ENCODE assay signal across 7 cellular contexts in the genomic region with DNA sequence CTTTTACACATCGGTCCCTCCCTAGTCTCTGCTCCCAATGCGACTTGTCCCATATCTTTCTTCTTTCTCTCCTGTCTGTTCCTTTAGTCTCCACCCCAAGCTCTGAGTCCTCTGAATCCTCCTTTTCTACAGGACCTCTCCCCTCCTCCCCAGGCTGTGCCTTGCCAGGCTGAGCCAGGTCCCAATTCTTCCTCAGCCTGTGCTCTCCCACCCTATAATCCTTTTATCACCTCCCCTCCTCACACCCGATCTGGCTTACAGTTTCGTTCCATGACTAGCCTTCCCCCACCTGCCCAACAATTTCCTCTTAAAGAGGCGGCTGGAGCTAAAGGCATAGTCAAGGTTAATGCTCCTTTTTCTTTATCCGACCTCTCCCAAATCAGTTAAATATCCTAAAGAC.
DNase-seq lines count a peak whose midpoint lies in the region; ATAC-seq and TF ChIP-seq lines count a peak whose summit lies in the region.
"Not testable (repeated sequence)": the region's sequence is repeated elsewhere in the genome, so short reads cannot be mapped to it uniquely, and the experiment has no call there.

No MANE protein-coding gene starts in this region.

- not testable (repeated sequence) for H3K9me2 ChIP-seq in GM23338 (ENCODE audit: insufficient read depth)

- intact Hi-C loops in Caco-2 (cut with micrococcal nuclease; ENCODE audit: unreplicated experiment) = not testable (repeated sequence)

- H3K9me3 Mint-ChIP-seq in Caco-2 (ENCODE audit: unreplicated experiment); GM23338; chondrocyte (ENCODE audit: low read depth); neural progenitor cell: not testable (repeated sequence)

- H4K20me1 ChIP-seq in GM23338 (replicated peaks; ENCODE audit: insufficient read depth); neural progenitor cell (ENCODE audit: low read depth): not testable (repeated sequence)

- H3K27me3 ChIP-seq in Caco-2 (replicated peaks; ENCODE audit: control insufficient read depth, insufficient read depth, low read length); GM23338 (ENCODE audit: insufficient read depth); HUES6 (ENCODE audit: control insufficient read depth, insufficient read depth, low read length); WERI-Rb-1 (ENCODE audit: insufficient read depth, low read depth, severe bottlenecking); iPS-20b (ENCODE audit: insufficient read depth, low read length); neural progenitor cell: not testable (repeated sequence)

- peaks cover 72% of the 10 kb centered on the region for H3K36me3 Mint-ChIP-seq in Caco-2 (ENCODE audit: insufficient read depth, unreplicated experiment)
- H3K36me3 Mint-ChIP-seq in GM23338 (ENCODE audit: low read depth); chondrocyte (ENCODE audit: low read depth); neural progenitor cell: not testable (repeated sequence)

- TF ChIP-seq CTCF in Caco-2 (IDR thresholded peaks at IDR 0.05; ENCODE audit: insufficient read depth in 1 of 2, low read depth in 1 of 2, low read length in 1 of 2, severe bottlenecking in 1 of 2, unreplicated experiment in 1 of 2); GM23338 (conservative IDR thresholded peaks at IDR 0.05; ENCODE audit: low read depth in 2 of 2); WERI-Rb-1 (IDR thresholded peaks at IDR 0.05; ENCODE audit: low read depth, low read length); chondrocyte (IDR thresholded peaks at IDR 0.05); neural progenitor cell (IDR thresholded peaks at IDR 0.05): not testable (repeated sequence)

- CTCF ChIA-PET in Caco-2 (lab: Charles Lee) = not testable (repeated sequence)

- H3K27ac Mint-ChIP-seq in Caco-2 (ENCODE audit: unreplicated experiment) (peak overlapping the region; percentile 5), GM23338 (0 out of 2 replicates have a peak overlapping the region, but pooled peaks have one; percentile 6), chondrocyte (ENCODE audit: unreplicated experiment) (peak overlapping the region; percentile 42), neural progenitor cell (peak overlapping the region; percentile 30)

- not testable (repeated sequence) for H3K79me2 ChIP-seq in GM23338 (replicated peaks; ENCODE audit: insufficient read depth); neural progenitor cell (ENCODE audit: low read depth)

- not testable (repeated sequence) for H3F3A ChIP-seq in GM23338 (replicated peaks; ENCODE audit: low read depth); neural progenitor cell (ENCODE audit: low read depth)

- H3K4me3 ChIP-seq in Caco-2 (ENCODE audit: low read depth, low read length); GM23338; WERI-Rb-1 (ENCODE audit: low read depth, low read length); neural progenitor cell: not testable (repeated sequence)
- peak overlapping the region; percentile 8; the same call in 1 of the 2 replicates for H3K4me3 ChIP-seq in HUES6 (ENCODE audit: low read depth, low read length)
- peak overlapping the region; percentile 29; the same call in 1 of the 2 replicates for H3K4me3 ChIP-seq in iPS-20b (ENCODE audit: low read length)

- H3K4me1 Mint-ChIP-seq in Caco-2 (ENCODE audit: low read depth, unreplicated experiment) (peaks cover 18% of the 10 kb centered on the region), GM23338 (peaks cover 14% of the 10 kb centered on the region), chondrocyte (ENCODE audit: low read depth) (peaks cover 23% of the 10 kb centered on the region), neural progenitor cell (peaks cover 13% of the 10 kb centered on the region)

- H3K4me1 ChIP-seq in Caco-2; GM23338 (ENCODE audit: insufficient read depth); neural progenitor cell: not testable (repeated sequence)
- H3K4me1 ChIP-seq in HUES6 (ENCODE audit: control insufficient read depth, insufficient read depth, low read length) = peaks cover 13% of the 10 kb centered on the region; the same call in 1 of the 2 replicates
- H3K4me1 ChIP-seq in iPS-20b (ENCODE audit: insufficient read depth, low read length) = peaks cover 12% of the 10 kb centered on the region

- not testable (repeated sequence) for BruUV-seq in Caco-2 (replicated peaks; lab: Mats Ljungman, UMichigan)

- H3K4me3 Mint-ChIP-seq in Caco-2 (ENCODE audit: unreplicated experiment); GM23338; chondrocyte (ENCODE audit: unreplicated experiment); neural progenitor cell: not testable (repeated sequence)

- POLR2A ChIA-PET in Caco-2 (lab: Charles Lee) = not testable (repeated sequence)

- H2AFZ ChIP-seq in GM23338; neural progenitor cell (replicated peaks): not testable (repeated sequence)

- not testable (repeated sequence) for ATAC-seq in GM23338

- not testable (repeated sequence) for H3K27ac ChIP-seq in GM23338 (ENCODE audit: low read depth); iPS-20b (ENCODE audit: low read length); neural progenitor cell
- peak overlapping the region; percentile 65; the same call in 1 of the 2 replicates for H3K27ac ChIP-seq in HUES6 (ENCODE audit: low read depth, low read length)
- H3K27ac ChIP-seq in WERI-Rb-1 = peak overlapping the region; percentile 5

- not testable (repeated sequence) for H3K9ac ChIP-seq in HUES6 (ENCODE audit: low read length); iPS-20b (ENCODE audit: low read depth, low read length); neural progenitor cell

- DNase-seq in Caco-2; chondrocyte (ENCODE audit: low spot score); neural progenitor cell (ENCODE audit: low spot score): not testable (repeated sequence)
- DNase-seq in GM23338 (ENCODE audit: low spot score) (peak; percentile 10), WERI-Rb-1 (peak; percentile 63)

- not testable (repeated sequence) for H3K9me3 ChIP-seq in Caco-2; HUES6 (ENCODE audit: control insufficient read depth, insufficient read depth, low read depth, low read length); WERI-Rb-1 (ENCODE audit: severe bottlenecking); iPS-20b (ENCODE audit: insufficient read depth, low read depth, low read length); neural progenitor cell (ENCODE audit: low read depth)

- H3K36me3 ChIP-seq in Caco-2 (ENCODE audit: control insufficient read depth, insufficient read depth, low read length); GM23338 (ENCODE audit: insufficient read depth); HUES6 (ENCODE audit: control insufficient read depth, insufficient read depth, low read length); WERI-Rb-1; iPS-20b (ENCODE audit: insufficient read depth, low read depth, low read length); neural progenitor cell: not testable (repeated sequence)

- H3K27me3 Mint-ChIP-seq in Caco-2 (ENCODE audit: insufficient read depth, unreplicated experiment); GM23338 (ENCODE audit: insufficient read depth, low read depth, poor library complexity); chondrocyte (ENCODE audit: low read depth); neural progenitor cell (ENCODE audit: insufficient read depth, low read depth): not testable (repeated sequence)

- H3K4me2 ChIP-seq in GM23338 = 0 out of 2 replicates have a peak overlapping the region, but pooled peaks have one; percentile 30
- not testable (repeated sequence) for H3K4me2 ChIP-seq in neural progenitor cell
